In the genomic region with DNA sequence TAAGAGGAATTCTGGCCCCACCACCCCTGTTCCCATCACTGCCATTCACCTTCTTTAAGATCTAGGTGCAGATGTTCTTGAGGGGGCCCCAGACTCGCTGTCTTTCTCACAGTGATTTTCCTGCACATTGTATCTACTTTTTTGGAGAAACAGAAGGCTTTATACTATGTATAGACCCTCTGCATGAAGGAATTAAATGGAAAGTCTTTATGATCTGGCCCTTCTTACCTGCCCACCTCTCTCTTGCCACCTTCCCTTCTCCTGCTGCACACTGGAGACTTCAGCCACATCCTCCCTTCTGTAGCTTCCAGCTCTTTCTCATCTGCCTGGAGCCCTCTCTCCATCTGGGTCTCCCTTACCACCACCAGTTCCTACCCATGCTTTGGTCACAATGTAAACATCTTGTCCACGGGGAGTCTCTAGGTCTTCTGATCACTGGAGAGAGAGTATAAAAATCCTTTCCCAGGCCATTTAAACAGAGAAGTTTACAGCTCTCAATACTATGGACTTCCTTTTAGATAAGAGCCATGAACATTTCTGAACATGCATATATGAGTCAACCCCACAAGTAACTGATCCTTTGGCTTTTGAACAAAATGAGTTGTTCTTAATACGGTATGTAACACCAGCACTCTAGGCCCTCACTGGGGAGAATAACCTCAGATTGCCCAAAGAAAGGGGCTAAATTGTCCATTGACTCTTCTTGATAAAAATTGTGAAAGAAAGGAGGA, we compare ENCODE assay signal across 10 cellular contexts. TPM values are rescaled to one million over a fixed set of nuclear protein-coding genes. Genes with fewer than 3 reads are reported as not detected.
DNase-seq lines count a peak whose midpoint lies in the region; ATAC-seq, FAIRE-seq and TF ChIP-seq lines count a peak whose summit lies in the region.
"Had no signal": no experiment of that assay in that cellular context is flagged by ENCODE, and none has a peak within 500 bp of the region (broad histone marks: within the 10 kb centered on the region; RNA-seq: fewer than 3 reads in every experiment).

No MANE protein-coding gene starts in this region.

- no peak for FAIRE-seq in frontal cortex (lab: Jason Lieb, UNC)

- DNase-seq in stimulated activated CD4-positive, alpha-beta T cell treated with anti-CD3 and anti-CD28 coated beads, Interleukin-4, amount 100 ng/mL, for 24 hours = peak; percentile 3
- DNase-seq in stimulated activated CD4-positive, alpha-beta T cell treated with anti-CD3 and anti-CD28 coated beads, Interleukin-2, amount 100 ng/mL, for 48 hours = no peak
- no peak for DNase-seq in left colon
- DNase-seq in NCI-H2081 (lab: John Stamatoyannopoulos, UW) = no peak
- no peak for DNase-seq in frontal cortex (ENCODE audit: low spot score in 2 of 2)
- DNase-seq in GM13976 (ENCODE audit: low spot score) = no peak
- DNase-seq: stimulated activated CD4-positive, alpha-beta T cell treated with anti-CD3 and anti-CD28 coated beads, Interleukin-15, amount 100 ng/mL, for 24 hours had no signal

- intact Hi-C loops in left colon (cut with DNase I, micrococcal nuclease) = no loop called here

- no peak for TF ChIP-seq CTCF in GM13976 (IDR thresholded peaks at IDR 0.05; ENCODE audit: borderline replicate concordance, control extremely low read depth, extremely low read depth, insufficient read depth, missing control alignments)

- no peak overlapping the region for H3K4me3 Mint-ChIP-seq in activated T-helper 17 cell treated with anti-CD3 and anti-CD28 coated beads, Interleukin-2, amount 50 U/mL, for 72 hours

- peaks cover 48% of the 10 kb centered on the region for H3K4me1 Mint-ChIP-seq in activated T-helper 17 cell treated with anti-CD3 and anti-CD28 coated beads, Interleukin-2, amount 50 U/mL, for 72 hours

- ATAC-seq in activated T-helper 17 cell treated with anti-CD3 and anti-CD28 coated beads, Interleukin-2, amount 50 U/mL, for 72 hours (replicated peaks) = peak; percentile 46
- peak; percentile 82 for ATAC-seq in left colon
- no peak for ATAC-seq in GM18867 (IDR thresholded peaks at IDR 0.05; ENCODE audit: unreplicated experiment)

- peak overlapping the region; percentile 78 for H3K27ac Mint-ChIP-seq in activated T-helper 17 cell treated with anti-CD3 and anti-CD28 coated beads, Interleukin-2, amount 50 U/mL, for 72 hours

- H3K27me3 Mint-ChIP-seq in activated T-helper 17 cell treated with anti-CD3 and anti-CD28 coated beads, Interleukin-2, amount 50 U/mL, for 72 hours = no peaks in the 10 kb centered on the region

- peaks cover 74% of the 10 kb centered on the region for H3K36me3 Mint-ChIP-seq in activated T-helper 17 cell treated with anti-CD3 and anti-CD28 coated beads, Interleukin-2, amount 50 U/mL, for 72 hours (ENCODE audit: low read depth)

- in situ Hi-C loops in GM13976 (cut with MboI; ENCODE audit: low sequenced_read_pairs, unreplicated experiment) = loop anchor here (25.0 kb wide), 1 partner anchor 172 kb away; no protein-coding TSS in a partner anchor

- no peaks in the 10 kb centered on the region for H3K9me3 Mint-ChIP-seq in activated T-helper 17 cell treated with anti-CD3 and anti-CD28 coated beads, Interleukin-2, amount 50 U/mL, for 72 hours

RNA-seq across cellular contexts. Expression of a gene that starts 5.7 kb away (rescaled TPM):
- 10 to 100 TPM; 54.0 to 95.9 TPM for total RNA-seq in activated T-helper 17 cell treated with anti-CD3 and anti-CD28 coated beads, Interleukin-2, amount 50 U/mL, for 72 hours
- total RNA-seq in left colon = 1 to 10 TPM; 3.7 to 7.0 TPM
- total RNA-seq in frontal cortex = 1.2 TPM
- total RNA-seq: LHCN-M2 had no signal

Comparison
In these comparisons a context has a peak if more than half of its experiments do, and no peak if none do; other contexts are left out.
1. RNA of a gene that starts 5.7 kb away (total RNA-seq): 54.0 to 95.9 TPM in activated T-helper 17 cell treated with anti-CD3 and anti-CD28 coated beads, Interleukin-2, amount 50 U/mL, for 72 hours; 3.7 to 7.0 TPM in left colon and 1.2 TPM in frontal cortex (single experiment); every median in the first group is over 4 times any median in the second.